ENCODE assay signal across 1 cellular context in the genomic region with DNA sequence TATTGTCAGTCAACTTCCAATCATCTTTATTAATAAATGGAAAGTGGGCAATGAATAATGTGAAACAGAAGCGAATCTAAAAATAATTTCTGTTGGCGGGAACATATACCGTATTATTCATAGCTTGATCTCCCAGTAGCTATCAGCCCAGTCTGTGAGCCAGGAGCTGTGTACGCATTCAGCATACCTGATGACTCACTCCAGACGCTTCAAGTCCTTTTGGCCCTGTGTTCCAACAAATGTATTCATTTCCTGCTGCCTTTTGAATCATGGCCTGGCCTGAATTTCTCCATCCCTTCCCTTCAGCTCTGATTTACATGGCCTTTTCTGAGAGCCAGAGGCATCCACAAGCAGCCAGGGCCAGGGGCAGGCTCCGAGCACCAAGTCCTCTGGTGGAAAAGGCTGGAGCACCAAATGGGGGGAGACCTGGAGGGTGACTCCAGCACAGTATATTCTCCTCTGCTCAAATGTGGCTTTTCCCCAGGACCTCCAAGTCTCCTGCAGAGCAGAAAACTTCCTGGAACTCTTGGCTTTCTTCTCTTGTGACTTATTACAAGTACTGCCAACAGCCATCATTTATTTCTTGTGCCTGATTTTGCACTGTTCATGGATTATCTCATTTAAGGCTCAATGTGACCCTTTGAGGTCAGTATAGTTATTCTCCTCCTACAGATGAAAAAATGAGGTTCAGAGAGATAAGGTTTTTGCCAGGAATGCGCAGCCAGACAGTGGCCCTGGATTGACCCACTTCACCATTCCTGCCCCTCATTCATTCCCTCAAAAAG.
TF ChIP-seq lines count a peak whose summit lies in the region.

No MANE protein-coding gene starts in this region.

TF ChIP-seq in GM23338, 12 proteins besides CTCF, POLR2A, EP300 and RAD21 (continued from another document):
- TF ChIP-seq, protein P1, sequence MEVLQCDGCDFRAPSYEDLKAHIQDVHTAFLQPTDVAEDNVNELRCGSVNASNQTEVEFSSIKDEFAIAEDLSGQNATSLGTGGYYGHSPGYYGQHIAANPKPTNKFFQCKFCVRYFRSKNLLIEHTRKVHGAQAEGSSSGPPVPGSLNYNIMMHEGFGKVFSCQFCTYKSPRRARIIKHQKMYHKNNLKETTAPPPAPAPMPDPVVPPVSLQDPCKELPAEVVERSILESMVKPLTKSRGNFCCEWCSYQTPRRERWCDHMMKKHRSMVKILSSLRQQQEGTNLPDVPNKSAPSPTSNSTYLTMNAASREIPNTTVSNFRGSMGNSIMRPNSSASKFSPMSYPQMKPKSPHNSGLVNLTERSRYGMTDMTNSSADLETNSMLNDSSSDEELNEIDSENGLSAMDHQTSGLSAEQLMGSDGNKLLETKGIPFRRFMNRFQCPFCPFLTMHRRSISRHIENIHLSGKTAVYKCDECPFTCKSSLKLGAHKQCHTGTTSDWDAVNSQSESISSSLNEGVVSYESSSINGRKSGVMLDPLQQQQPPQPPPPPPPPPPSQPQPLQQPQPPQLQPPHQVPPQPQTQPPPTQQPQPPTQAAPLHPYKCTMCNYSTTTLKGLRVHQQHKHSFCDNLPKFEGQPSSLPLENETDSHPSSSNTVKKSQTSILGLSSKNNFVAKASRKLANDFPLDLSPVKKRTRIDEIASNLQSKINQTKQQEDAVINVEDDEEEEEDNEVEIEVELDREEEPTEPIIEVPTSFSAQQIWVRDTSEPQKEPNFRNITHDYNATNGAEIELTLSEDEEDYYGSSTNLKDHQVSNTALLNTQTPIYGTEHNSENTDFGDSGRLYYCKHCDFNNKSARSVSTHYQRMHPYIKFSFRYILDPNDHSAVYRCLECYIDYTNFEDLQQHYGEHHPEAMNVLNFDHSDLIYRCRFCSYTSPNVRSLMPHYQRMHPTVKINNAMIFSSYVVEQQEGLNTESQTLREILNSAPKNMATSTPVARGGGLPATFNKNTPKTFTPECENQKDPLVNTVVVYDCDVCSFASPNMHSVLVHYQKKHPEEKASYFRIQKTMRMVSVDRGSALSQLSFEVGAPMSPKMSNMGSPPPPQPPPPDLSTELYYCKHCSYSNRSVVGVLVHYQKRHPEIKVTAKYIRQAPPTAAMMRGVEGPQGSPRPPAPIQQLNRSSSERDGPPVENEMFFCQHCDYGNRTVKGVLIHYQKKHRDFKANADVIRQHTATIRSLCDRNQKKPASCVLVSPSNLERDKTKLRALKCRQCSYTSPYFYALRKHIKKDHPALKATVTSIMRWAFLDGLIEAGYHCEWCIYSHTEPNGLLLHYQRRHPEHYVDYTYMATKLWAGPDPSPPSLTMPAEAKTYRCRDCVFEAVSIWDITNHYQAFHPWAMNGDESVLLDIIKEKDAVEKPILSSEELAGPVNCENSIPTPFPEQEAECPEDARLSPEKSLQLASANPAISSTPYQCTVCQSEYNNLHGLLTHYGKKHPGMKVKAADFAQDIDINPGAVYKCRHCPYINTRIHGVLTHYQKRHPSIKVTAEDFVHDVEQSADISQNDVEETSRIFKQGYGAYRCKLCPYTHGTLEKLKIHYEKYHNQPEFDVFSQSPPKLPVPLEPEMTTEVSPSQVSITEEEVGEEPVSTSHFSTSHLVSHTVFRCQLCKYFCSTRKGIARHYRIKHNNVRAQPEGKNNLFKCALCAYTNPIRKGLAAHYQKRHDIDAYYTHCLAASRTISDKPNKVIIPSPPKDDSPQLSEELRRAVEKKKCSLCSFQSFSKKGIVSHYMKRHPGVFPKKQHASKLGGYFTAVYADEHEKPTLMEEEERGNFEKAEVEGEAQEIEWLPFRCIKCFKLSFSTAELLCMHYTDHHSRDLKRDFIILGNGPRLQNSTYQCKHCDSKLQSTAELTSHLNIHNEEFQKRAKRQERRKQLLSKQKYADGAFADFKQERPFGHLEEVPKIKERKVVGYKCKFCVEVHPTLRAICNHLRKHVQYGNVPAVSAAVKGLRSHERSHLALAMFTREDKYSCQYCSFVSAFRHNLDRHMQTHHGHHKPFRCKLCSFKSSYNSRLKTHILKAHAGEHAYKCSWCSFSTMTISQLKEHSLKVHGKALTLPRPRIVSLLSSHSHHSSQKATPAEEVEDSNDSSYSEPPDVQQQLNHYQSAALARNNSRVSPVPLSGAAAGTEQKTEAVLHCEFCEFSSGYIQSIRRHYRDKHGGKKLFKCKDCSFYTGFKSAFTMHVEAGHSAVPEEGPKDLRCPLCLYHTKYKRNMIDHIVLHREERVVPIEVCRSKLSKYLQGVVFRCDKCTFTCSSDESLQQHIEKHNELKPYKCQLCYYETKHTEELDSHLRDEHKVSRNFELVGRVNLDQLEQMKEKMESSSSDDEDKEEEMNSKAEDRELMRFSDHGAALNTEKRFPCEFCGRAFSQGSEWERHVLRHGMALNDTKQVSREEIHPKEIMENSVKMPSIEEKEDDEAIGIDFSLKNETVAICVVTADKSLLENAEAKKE (CRISPR knock-in tag; IDR thresholded peaks at IDR 0.05): no peak
- TF ChIP-seq JUNB (IDR thresholded peaks at IDR 0.05; ENCODE audit: unreplicated experiment) (no peak), NANOG (IDR thresholded peaks at IDR 0.05; ENCODE audit: borderline replicate concordance) (no peak), ZNF114 (CRISPR knock-in tag; IDR thresholded peaks at IDR 0.05) (no peak), EZH2phosphoT487 (IDR thresholded peaks at IDR 0.05; ENCODE audit: unreplicated experiment) (no peak), EZH2 (IDR thresholded peaks at IDR 0.05; ENCODE audit: low read depth, unreplicated experiment) (no peak)
- TF ChIP-seq, protein P2, sequence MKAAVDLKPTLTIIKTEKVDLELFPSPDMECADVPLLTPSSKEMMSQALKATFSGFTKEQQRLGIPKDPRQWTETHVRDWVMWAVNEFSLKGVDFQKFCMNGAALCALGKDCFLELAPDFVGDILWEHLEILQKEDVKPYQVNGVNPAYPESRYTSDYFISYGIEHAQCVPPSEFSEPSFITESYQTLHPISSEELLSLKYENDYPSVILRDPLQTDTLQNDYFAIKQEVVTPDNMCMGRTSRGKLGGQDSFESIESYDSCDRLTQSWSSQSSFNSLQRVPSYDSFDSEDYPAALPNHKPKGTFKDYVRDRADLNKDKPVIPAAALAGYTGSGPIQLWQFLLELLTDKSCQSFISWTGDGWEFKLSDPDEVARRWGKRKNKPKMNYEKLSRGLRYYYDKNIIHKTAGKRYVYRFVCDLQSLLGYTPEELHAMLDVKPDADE (IDR thresholded peaks at IDR 0.05): no peak
- TF ChIP-seq, protein P3, sequence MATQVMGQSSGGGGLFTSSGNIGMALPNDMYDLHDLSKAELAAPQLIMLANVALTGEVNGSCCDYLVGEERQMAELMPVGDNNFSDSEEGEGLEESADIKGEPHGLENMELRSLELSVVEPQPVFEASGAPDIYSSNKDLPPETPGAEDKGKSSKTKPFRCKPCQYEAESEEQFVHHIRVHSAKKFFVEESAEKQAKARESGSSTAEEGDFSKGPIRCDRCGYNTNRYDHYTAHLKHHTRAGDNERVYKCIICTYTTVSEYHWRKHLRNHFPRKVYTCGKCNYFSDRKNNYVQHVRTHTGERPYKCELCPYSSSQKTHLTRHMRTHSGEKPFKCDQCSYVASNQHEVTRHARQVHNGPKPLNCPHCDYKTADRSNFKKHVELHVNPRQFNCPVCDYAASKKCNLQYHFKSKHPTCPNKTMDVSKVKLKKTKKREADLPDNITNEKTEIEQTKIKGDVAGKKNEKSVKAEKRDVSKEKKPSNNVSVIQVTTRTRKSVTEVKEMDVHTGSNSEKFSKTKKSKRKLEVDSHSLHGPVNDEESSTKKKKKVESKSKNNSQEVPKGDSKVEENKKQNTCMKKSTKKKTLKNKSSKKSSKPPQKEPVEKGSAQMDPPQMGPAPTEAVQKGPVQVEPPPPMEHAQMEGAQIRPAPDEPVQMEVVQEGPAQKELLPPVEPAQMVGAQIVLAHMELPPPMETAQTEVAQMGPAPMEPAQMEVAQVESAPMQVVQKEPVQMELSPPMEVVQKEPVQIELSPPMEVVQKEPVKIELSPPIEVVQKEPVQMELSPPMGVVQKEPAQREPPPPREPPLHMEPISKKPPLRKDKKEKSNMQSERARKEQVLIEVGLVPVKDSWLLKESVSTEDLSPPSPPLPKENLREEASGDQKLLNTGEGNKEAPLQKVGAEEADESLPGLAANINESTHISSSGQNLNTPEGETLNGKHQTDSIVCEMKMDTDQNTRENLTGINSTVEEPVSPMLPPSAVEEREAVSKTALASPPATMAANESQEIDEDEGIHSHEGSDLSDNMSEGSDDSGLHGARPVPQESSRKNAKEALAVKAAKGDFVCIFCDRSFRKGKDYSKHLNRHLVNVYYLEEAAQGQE (IDR thresholded peaks at IDR 0.05; ENCODE audit: unreplicated experiment): no peak
TF ChIP-seq in GM23338: peak in this region for 0.
